In genomic region chr7:25032774-25033743, GRCh38 we compare ENCODE assay signal across 26 cellular contexts. TPM values are rescaled to one million over a fixed set of nuclear protein-coding genes. Genes with fewer than 3 reads are reported as not detected.
DNase-seq lines count a peak whose midpoint lies in the region; ATAC-seq, FAIRE-seq and TF ChIP-seq lines count a peak whose summit lies in the region.
"Had no signal": no experiment of that assay in that cellular context is flagged by ENCODE, and none has a peak within 500 bp of the region (broad histone marks: within the 10 kb centered on the region; RNA-seq: fewer than 3 reads in every experiment).

No MANE protein-coding gene starts in this region.

- no TSS peak for BruUV-seq in Calu3 (replicated peaks; lab: Mats Ljungman, UMichigan)

- no peak for FAIRE-seq in astrocyte (lab: Jason Lieb, UNC)
- FAIRE-seq: GM12892 had no signal

- H3K9me3 ChIP-seq in astrocyte (ENCODE audit: insufficient read depth, low read depth, low read length) (no peaks in the 10 kb centered on the region), Karpas-422 (ENCODE audit: low read length) (peaks cover 3% of the 10 kb centered on the region; the same call in 1 of the 2 replicates)
- H3K9me3 ChIP-seq: esophagus muscularis mucosa, thoracic aorta had no signal

- no peak overlapping the region for H3K27ac ChIP-seq in astrocyte (ENCODE audit: low read depth, low read length)
- H3K27ac ChIP-seq in mesendoderm (ENCODE audit: low read depth, low read length) = no peak overlapping the region
- H3K27ac ChIP-seq in Karpas-422 (ENCODE audit: low read length) = no peak overlapping the region
- H3K27ac ChIP-seq: body of pancreas, esophagus muscularis mucosa, thoracic aorta, VCaP had no signal

- H3K18ac ChIP-seq in mesendoderm (ENCODE audit: low read length) = no peak overlapping the region

- H3K36me3 Mint-ChIP-seq in Calu3 (ENCODE audit: insufficient read depth, unreplicated experiment) (peaks cover 11% of the 10 kb centered on the region), astrocyte (ENCODE audit: low read depth, unreplicated experiment) (no peaks in the 10 kb centered on the region), natural killer cell (no peaks in the 10 kb centered on the region)

- H3K4me3 ChIP-seq in astrocyte (ENCODE audit: insufficient read depth, low read depth, low read length) = no peak overlapping the region
- no peak overlapping the region for H3K4me3 ChIP-seq in mesendoderm (ENCODE audit: low read length)
- H3K4me3 ChIP-seq in Karpas-422 (ENCODE audit: low read length) = no peak overlapping the region
- H3K4me3 ChIP-seq: body of pancreas, esophagus muscularis mucosa, thoracic aorta had no signal

- H2AK5ac ChIP-seq in mesendoderm (ENCODE audit: low read length) = no peak overlapping the region

- no peak overlapping the region for H2BK120ac ChIP-seq in mesendoderm (ENCODE audit: low read depth, low read length)

- H3K4me2 ChIP-seq in astrocyte (ENCODE audit: low read length) (peak overlapping the region; percentile 44), mesendoderm (ENCODE audit: low read length) (no peak overlapping the region), Karpas-422 (ENCODE audit: low read depth, low read length, poor library complexity, severe bottlenecking) (no peak overlapping the region)

- no peaks in the 10 kb centered on the region for H3K36me3 ChIP-seq in astrocyte (ENCODE audit: insufficient read depth, low read length)
- no peaks in the 10 kb centered on the region for H3K36me3 ChIP-seq in mesendoderm (ENCODE audit: control insufficient read depth, insufficient read depth, low read length)
- no peaks in the 10 kb centered on the region for H3K36me3 ChIP-seq in Karpas-422 (ENCODE audit: insufficient read depth, low read length)
- H3K36me3 ChIP-seq: esophagus muscularis mucosa, thoracic aorta had no signal

- H2AFZ ChIP-seq in astrocyte (ENCODE audit: low read depth, low read length) (peak overlapping the region; percentile 25), Karpas-422 (ENCODE audit: low read length) (no peak overlapping the region)

- H4K20me1 ChIP-seq in astrocyte (ENCODE audit: insufficient read depth, low read length) = no peaks in the 10 kb centered on the region
- no peaks in the 10 kb centered on the region for H4K20me1 ChIP-seq in Karpas-422 (ENCODE audit: insufficient read depth, low read depth, low read length)

- H3K9me2 ChIP-seq in Karpas-422 (replicated peaks; ENCODE audit: insufficient read depth, low read length) = no peaks in the 10 kb centered on the region

- H4K8ac ChIP-seq in mesendoderm (ENCODE audit: low read depth, low read length) = no peak overlapping the region

- CTCF ChIA-PET in Calu3 (lab: Charles Lee) = interaction anchor here (1.0 kb wide), 1 partner anchor 37 kb away, joined by 3 read pairs; no protein-coding TSS in a partner anchor

- H3K27me3 ChIP-seq in astrocyte (ENCODE audit: insufficient read depth, low read length) = no peaks in the 10 kb centered on the region
- H3K27me3 ChIP-seq in mesendoderm (ENCODE audit: insufficient read depth, low read length, poor library complexity) = no peaks in the 10 kb centered on the region
- no peaks in the 10 kb centered on the region for H3K27me3 ChIP-seq in Karpas-422 (ENCODE audit: low read length)
- H3K27me3 ChIP-seq: body of pancreas, esophagus muscularis mucosa had no signal

- H3K23ac ChIP-seq in mesendoderm (ENCODE audit: low read length) = no peak overlapping the region

- ATAC-seq in natural killer cell (no peak), HG03565 (IDR thresholded peaks at IDR 0.05; ENCODE audit: unreplicated experiment) (no peak)
- ATAC-seq: body of pancreas; effector memory CD8-positive, alpha-beta T cell had no signal

- H3K9me3 Mint-ChIP-seq in Calu3 (ENCODE audit: low read depth, unreplicated experiment) (peaks cover 12% of the 10 kb centered on the region), astrocyte (ENCODE audit: unreplicated experiment) (no peaks in the 10 kb centered on the region), natural killer cell (no peaks in the 10 kb centered on the region)

- intact Hi-C loops in Calu3 (cut with micrococcal nuclease; ENCODE audit: unreplicated experiment) = no loop called here
- intact Hi-C loops in natural killer cell (cut with micrococcal nuclease) = no loop called here

- H3K27ac Mint-ChIP-seq in Calu3 (ENCODE audit: unreplicated experiment) = peak overlapping the region; percentile 51
- H3K27ac Mint-ChIP-seq in astrocyte (ENCODE audit: unreplicated experiment) = no peak overlapping the region
- no peak overlapping the region for H3K27ac Mint-ChIP-seq in natural killer cell
- H3K27ac Mint-ChIP-seq: activated naive CD8-positive, alpha-beta T cell treated with anti-CD3 and anti-CD28 coated beads, Interleukin-2, amount 10 ng/mL, durations not matched to agents 7 days and 5 days had no signal

- H3K4me1 ChIP-seq in astrocyte (ENCODE audit: insufficient read depth, low read length) (peaks cover 29% of the 10 kb centered on the region), mesendoderm (ENCODE audit: control insufficient read depth, low read depth, low read length) (no peaks in the 10 kb centered on the region), Karpas-422 (ENCODE audit: low read length) (peaks cover 41% of the 10 kb centered on the region)
- H3K4me1 ChIP-seq: body of pancreas had no signal

- H3K9ac ChIP-seq in astrocyte (ENCODE audit: low read length) (no peak overlapping the region), mesendoderm (ENCODE audit: low read length) (no peak overlapping the region), Karpas-422 (ENCODE audit: low read length) (no peak overlapping the region)

- H4K5ac ChIP-seq in mesendoderm (ENCODE audit: low read length) = no peak overlapping the region

- H2BK5ac ChIP-seq in mesendoderm (ENCODE audit: low read length) = no peak overlapping the region

- no CpG with 5 or more reads among the region's 11 CpGs for WGBS in mesendoderm (ENCODE audit: extremely low coverage, insufficient coverage, low lambda C conversion rate)

- H3K79me1 ChIP-seq in mesendoderm (ENCODE audit: low read length) = no peaks in the 10 kb centered on the region

- TF ChIP-seq CTCF in Calu3 (IDR thresholded peaks at IDR 0.05; ENCODE audit: unreplicated experiment) (no peak), astrocyte (IDR thresholded peaks at IDR 0.05; ENCODE audit: insufficient read depth, low read depth, low read length) (no peak), natural killer cell (IDR thresholded peaks at IDR 0.05) (no peak)

- H3K79me2 ChIP-seq in astrocyte (ENCODE audit: insufficient read depth, low read length) (no peaks in the 10 kb centered on the region), mesendoderm (ENCODE audit: control insufficient read depth, insufficient read depth, low read length) (no peaks in the 10 kb centered on the region), Karpas-422 (ENCODE audit: low read length) (no peaks in the 10 kb centered on the region)

- no peak overlapping the region for H3K4ac ChIP-seq in mesendoderm (ENCODE audit: low read depth, low read length)

- no peaks in the 10 kb centered on the region for H3K27me3 Mint-ChIP-seq in Calu3 (ENCODE audit: unreplicated experiment)
- peaks cover 3% of the 10 kb centered on the region for H3K27me3 Mint-ChIP-seq in astrocyte (ENCODE audit: low read depth, unreplicated experiment)
- H3K27me3 Mint-ChIP-seq in natural killer cell (ENCODE audit: low read depth in 2 of 2) = peaks cover 0 to 3% of the 10 kb centered on the region in 2 donors
- H3K27me3 Mint-ChIP-seq: CD4-positive, alpha-beta memory T cell had no signal

- no peak overlapping the region for H3K56ac ChIP-seq in mesendoderm (ENCODE audit: low read length)

- DNase-seq in Calu3 (no peak), HT1080 (ENCODE audit: low read depth) (peak; percentile 45), astrocyte (ENCODE audit: low read depth) (peak; percentile 26), mesendoderm (peak; percentile 31), natural killer cell (no peak), DMS114 treated with DMSO at 0.1 percent for 48 hours (lab: John Stamatoyannopoulos, UW; ENCODE audit: unreplicated experiment) (no peak), Karpas-422 (no peak)
- DNase-seq: activated CD4-positive, alpha-beta T cell treated with anti-CD3 and anti-CD28 coated beads, Interleukin-2, amount 50 U/mL, for 1 hour; activated naive CD8-positive, alpha-beta T cell treated with anti-CD3 and anti-CD28 coated beads, Interleukin-2, amount 10 ng/mL, durations not matched to agents 7 days and 5 days; body of pancreas; CD4-positive, alpha-beta memory T cell; effector memory CD8-positive, alpha-beta T cell; H7; NCI-H1092; NCI-H1930; NCI-H82; occipital lobe; SHP77 treated with DMSO at 0.1 percent for 48 hours; stimulated activated CD4-positive, alpha-beta T cell treated with anti-CD3 and anti-CD28 coated beads, Interleukin-4, amount 100 ng/mL, for 24 hours; stimulated activated naive CD4-positive, alpha-beta T cell treated with Interleukin-2 at 50 U/mL for 16 hours; T-helper 1 cell had no signal

- H2BK15ac ChIP-seq in mesendoderm (replicated peaks; ENCODE audit: low read depth) = no peak overlapping the region

- H3K4me3 Mint-ChIP-seq in Calu3 (ENCODE audit: low read depth, unreplicated experiment) (no peak overlapping the region), astrocyte (ENCODE audit: unreplicated experiment) (no peak overlapping the region), natural killer cell (no peak overlapping the region)
- H3K4me3 Mint-ChIP-seq: activated naive CD8-positive, alpha-beta T cell treated with anti-CD3 and anti-CD28 coated beads, Interleukin-2, amount 10 ng/mL, durations not matched to agents 7 days and 5 days; CD4-positive, alpha-beta memory T cell; effector memory CD8-positive, alpha-beta T cell had no signal

- H3K4me1 Mint-ChIP-seq in Calu3 (ENCODE audit: low read depth, unreplicated experiment) (peaks cover 54% of the 10 kb centered on the region), astrocyte (ENCODE audit: low read depth, unreplicated experiment) (peaks cover 25% of the 10 kb centered on the region), natural killer cell (peaks cover 13 to 17% of the 10 kb centered on the region in 2 donors)

RNA-seq across cellular contexts. Expression of gene OSBPL3, which starts 53.1 kb away (rescaled TPM):
- total RNA-seq in Calu3 (2022) = 124 and 136 TPM in 2 replicates
- total RNA-seq in HT1080 (2014; rRNA removed; shearing (Covaris generic)) = 20.9 and 30.7 TPM in 2 replicates
- polyA plus RNA-seq in HT1080 (2015; cell fraction: cytosol; rRNA removed) = 23.5 and 28.7 TPM in 2 replicates
- 65.6 and 83.7 TPM in 2 replicates for polyA plus RNA-seq in HT1080 (2015; cell fraction: nucleus; rRNA removed)
- total RNA-seq in astrocyte = 51.6 and 62.9 TPM in 2 replicates
- polyA plus RNA-seq in mesendoderm (2013, experiment 1 of 2) = 4.9 TPM
- polyA plus RNA-seq in mesendoderm (2013, experiment 2 of 2) = 5.7 TPM
- total RNA-seq in natural killer cell = 10 to 100 TPM; 50.7 to 99.1 (median 65.1) TPM
- total RNA-seq in Karpas-422 (2014; rRNA removed; shearing (Covaris generic); ENCODE audit: low replicate concordance) = 120 and 149 TPM in 2 replicates

Comparison
In these comparisons a context has a peak if more than half of its experiments do, and no peak if none do; other contexts are left out.
1. DNase-seq: peak in HT1080 (single experiment), astrocyte (single experiment) and mesendoderm (single experiment); none in Calu3 (single experiment), natural killer cell (single experiment), DMS114 treated with DMSO at 0.1 percent for 48 hours (single experiment) and Karpas-422 (single experiment).